ENCODE assay signal across 1 cellular context in genomic region chr3:4963669-4964589, GRCh38.
TF ChIP-seq lines count a peak whose summit lies in the region.

No MANE protein-coding gene starts in this region.

TF ChIP-seq in K562, 482 proteins besides CTCF, POLR2A, EP300 and RAD21 (continued from another document and continues in another):
- TF ChIP-seq CBFA2T3 (IDR thresholded peaks at IDR 0.05) (peak; percentile 30; the same call in 1 of the 2 replicates), TEAD2 (tag; IDR thresholded peaks at IDR 0.05) (no peak), CEBPZ (IDR thresholded peaks at IDR 0.05; ENCODE audit: borderline replicate concordance, low read depth, low read length) (no peak), RREB1 (CRISPR knock-in tag; IDR thresholded peaks at IDR 0.05) (no peak), HMG20B (CRISPR knock-in tag; IDR thresholded peaks at IDR 0.05) (no peak), ZEB2 (IDR thresholded peaks at IDR 0.05) (no peak), NCOA2 (IDR thresholded peaks at IDR 0.05; ENCODE audit: partially characterized antibody in 2 of 2) (peak in 1 of 2 experiments; percentile 21), DEAF1 (CRISPR knock-in tag; IDR thresholded peaks at IDR 0.05) (no peak), PATZ1 (CRISPR knock-in tag; IDR thresholded peaks at IDR 0.05; ENCODE audit: borderline replicate concordance) (no peak), ZNF561 (CRISPR knock-in tag; conservative IDR thresholded peaks at IDR 0.05) (no peak), HDAC3 (IDR thresholded peaks at IDR 0.05; ENCODE audit: borderline replicate concordance, partially characterized antibody) (peak; percentile 26), ATF4 (CRISPR knock-in tag; IDR thresholded peaks at IDR 0.05) (no peak), PTTG1 (tag; IDR thresholded peaks at IDR 0.05; ENCODE audit: low read depth) (no peak), HSF4 (CRISPR knock-in tag; IDR thresholded peaks at IDR 0.05; ENCODE audit: borderline replicate concordance) (no peak), ID3 (CRISPR knock-in tag; IDR thresholded peaks at IDR 0.05) (no peak), ID3 (tag; IDR thresholded peaks at IDR 0.05) (no peak), ZNF212 (CRISPR knock-in tag; IDR thresholded peaks at IDR 0.05) (no peak), ZBTB2 (IDR thresholded peaks at IDR 0.05) (peak; percentile 57; the same call in 1 of the 2 replicates), KDM5B (IDR thresholded peaks at IDR 0.05; ENCODE audit: insufficient replicate concordance, low read depth, low read length) (no peak), SRF (CRISPR knock-in tag; IDR thresholded peaks at IDR 0.05) (peak in 1 of 2 experiments; percentile 18; a peak in 1 of 4 replicates), KAT2B (IDR thresholded peaks at IDR 0.05; ENCODE audit: low read depth, low read length) (no peak), ZNF431 (CRISPR knock-in tag; IDR thresholded peaks at IDR 0.05) (no peak), FOXM1 (IDR thresholded peaks at IDR 0.05; ENCODE audit: low read depth) (no peak; the same call in 1 of the 2 replicates), FOXM1 (CRISPR knock-in tag; IDR thresholded peaks at IDR 0.05; ENCODE audit: low read depth) (no peak), ZBTB7A (IDR thresholded peaks at IDR 0.05; ENCODE audit: borderline replicate concordance, control insufficient read depth, low read depth, low read length) (no peak), YBX1 (IDR thresholded peaks at IDR 0.05) (no peak), MED1 (CRISPR knock-in tag; IDR thresholded peaks at IDR 0.05; ENCODE audit: borderline replicate concordance) (no peak), ZNF717 (CRISPR knock-in tag; IDR thresholded peaks at IDR 0.05) (no peak), ATF2 (CRISPR knock-in tag; IDR thresholded peaks at IDR 0.05) (no peak), RFX5 (IDR thresholded peaks at IDR 0.05; ENCODE audit: low read depth, low read length) (no peak), KLF1 (tag; IDR thresholded peaks at IDR 0.05) (no peak), CBX3 (IDR thresholded peaks at IDR 0.05; ENCODE audit: borderline replicate concordance in 1 of 2, low read length in 2 of 2) (0 out of 3 replicates have a peak, but pooled peaks of 1 of the 2 experiments have one; percentile 24), TCF15 (CRISPR knock-in tag; IDR thresholded peaks at IDR 0.05) (no peak), HDAC1 (IDR thresholded peaks at IDR 0.05) (0 out of 4 replicates have a peak, but pooled peaks of 1 of the 2 experiments have one; percentile 36), ETV1 (tag; conservative IDR thresholded peaks at IDR 0.05; ENCODE audit: low read depth) (no peak), TAF7 (tag; IDR thresholded peaks at IDR 0.05) (no peak), TFAP4 (CRISPR knock-in tag; IDR thresholded peaks at IDR 0.05; ENCODE audit: borderline replicate concordance) (no peak), TCF7L2 (IDR thresholded peaks at IDR 0.05; ENCODE audit: low read depth, low read length) (no peak), MIER1 (IDR thresholded peaks at IDR 0.05; ENCODE audit: low read depth) (no peak), SNIP1 (IDR thresholded peaks at IDR 0.05; ENCODE audit: low read depth) (no peak), STAT6 (CRISPR knock-in tag; IDR thresholded peaks at IDR 0.05) (no peak)
